Comparison of ENCODE assay signal across 18 cellular contexts in genomic region chr1:12202190-12202497, GRCh38. TPM values are rescaled to one million over a fixed set of nuclear protein-coding genes. Genes with fewer than 3 reads are reported as not detected.
DNase-seq lines count a peak whose midpoint lies in the region; ATAC-seq and FAIRE-seq lines count a peak whose summit lies in the region.
"Had no signal": no experiment of that assay in that cellular context is flagged by ENCODE, and none has a peak within 500 bp of the region (broad histone marks: within the 10 kb centered on the region; RNA-seq: fewer than 3 reads in every experiment).

No MANE protein-coding gene starts in this region.

- H3K9me3 Mint-ChIP-seq in activated naive CD4-positive, alpha-beta T cell treated with anti-CD3 and anti-CD28 coated beads, Interleukin-2, amount 50 U/mL, for 72 hours, result no peaks in the 10 kb centered on the region
- no peaks in the 10 kb centered on the region for H3K9me3 Mint-ChIP-seq in T-cell
- H3K9me3 Mint-ChIP-seq in effector memory CD8-positive, alpha-beta T cell, result no peaks in the 10 kb centered on the region
- H3K9me3 Mint-ChIP-seq in stimulated activated memory B cell treated with anti-CD40 and anti-IgM and Interleukin-4, amounts not matched to agents 10 μg/mL and 1 μg/mL and 100 μg/mL, for 72 hours, result no peaks in the 10 kb centered on the region
- no peaks in the 10 kb centered on the region for H3K9me3 Mint-ChIP-seq in activated naive CD4-positive, alpha-beta T cell treated with anti-CD3 and anti-CD28 coated beads for 36 hours

- H3K4me1 Mint-ChIP-seq in T-cell, result peaks cover 31 to 56% (median 49%) of the 10 kb centered on the region in 3 donors
- peaks cover 50 to 59% of the 10 kb centered on the region in 2 donors for H3K4me1 Mint-ChIP-seq in effector memory CD8-positive, alpha-beta T cell (ENCODE audit: low read depth in 2 of 2)
- peaks cover 86% of the 10 kb centered on the region for H3K4me1 Mint-ChIP-seq in stimulated activated memory B cell treated with anti-CD40 and anti-IgM and Interleukin-4, amounts not matched to agents 10 μg/mL and 1 μg/mL and 100 μg/mL, for 72 hours
- peaks cover 38% of the 10 kb centered on the region for H3K4me1 Mint-ChIP-seq in activated naive CD4-positive, alpha-beta T cell treated with anti-CD3 and anti-CD28 coated beads for 36 hours (ENCODE audit: low read depth)

- peaks cover 4 to 24% of the 10 kb centered on the region in 2 donors for H3K36me3 Mint-ChIP-seq in activated naive CD4-positive, alpha-beta T cell treated with anti-CD3 and anti-CD28 coated beads, Interleukin-2, amount 50 U/mL, for 72 hours
- peaks cover 30% of the 10 kb centered on the region for H3K36me3 Mint-ChIP-seq in T-cell
- peaks cover 79% of the 10 kb centered on the region for H3K36me3 Mint-ChIP-seq in effector memory CD8-positive, alpha-beta T cell (ENCODE audit: insufficient read depth)
- peaks cover 65% of the 10 kb centered on the region for H3K36me3 Mint-ChIP-seq in stimulated activated memory B cell treated with anti-CD40 and anti-IgM and Interleukin-4, amounts not matched to agents 10 μg/mL and 1 μg/mL and 100 μg/mL, for 72 hours
- H3K36me3 Mint-ChIP-seq in activated naive CD4-positive, alpha-beta T cell treated with anti-CD3 and anti-CD28 coated beads for 36 hours (ENCODE audit: low read depth), result peaks cover 17% of the 10 kb centered on the region

- no peak for ATAC-seq in activated naive CD4-positive, alpha-beta T cell treated with anti-CD3 and anti-CD28 coated beads, Interleukin-2, amount 50 U/mL, for 72 hours
- ATAC-seq in T-cell (replicated peaks in 1 of 4), result no peak
- no peak for ATAC-seq in effector memory CD8-positive, alpha-beta T cell (replicated peaks)
- ATAC-seq in stimulated activated memory B cell treated with anti-CD40 and anti-IgM and Interleukin-4, amounts not matched to agents 10 μg/mL and 1 μg/mL and 100 μg/mL, for 72 hours, result no peak
- ATAC-seq: gastroesophageal sphincter, left lobe of liver, mucosa of descending colon, right lobe of liver had no signal

- intact Hi-C loops in activated naive CD4-positive, alpha-beta T cell treated with anti-CD3 and anti-CD28 coated beads for 36 hours (cut with micrococcal nuclease), result no loop called here

- POLR2A ChIA-PET in T-cell (lab: Charles Lee), result interaction anchor here in 1 of 2 donors (0.8 kb wide), 1 partner anchor 24 kb away, joined by 3 read pairs; no protein-coding TSS in a partner anchor

- H3K27ac Mint-ChIP-seq in activated naive CD4-positive, alpha-beta T cell treated with anti-CD3 and anti-CD28 coated beads, Interleukin-2, amount 50 U/mL, for 72 hours, result peak overlapping the region; percentile 88 to 92
- peak overlapping the region; percentile 81 to 86 for H3K27ac Mint-ChIP-seq in T-cell
- H3K27ac Mint-ChIP-seq in effector memory CD8-positive, alpha-beta T cell, result peak overlapping the region; percentile 94
- peak overlapping the region; percentile 85 for H3K27ac Mint-ChIP-seq in stimulated activated memory B cell treated with anti-CD40 and anti-IgM and Interleukin-4, amounts not matched to agents 10 μg/mL and 1 μg/mL and 100 μg/mL, for 72 hours
- H3K27ac Mint-ChIP-seq in activated naive CD4-positive, alpha-beta T cell treated with anti-CD3 and anti-CD28 coated beads for 36 hours, result no peak overlapping the region

- FAIRE-seq in HTR-8/SVneo (lab: Jason Lieb, UNC), result no peak

- no peaks in the 10 kb centered on the region for H3K27me3 Mint-ChIP-seq in T-cell
- no peaks in the 10 kb centered on the region for H3K27me3 Mint-ChIP-seq in effector memory CD8-positive, alpha-beta T cell
- no peaks in the 10 kb centered on the region for H3K27me3 Mint-ChIP-seq in stimulated activated memory B cell treated with anti-CD40 and anti-IgM and Interleukin-4, amounts not matched to agents 10 μg/mL and 1 μg/mL and 100 μg/mL, for 72 hours
- H3K27me3 Mint-ChIP-seq in activated naive CD4-positive, alpha-beta T cell treated with anti-CD3 and anti-CD28 coated beads for 36 hours (ENCODE audit: low read depth), result no peaks in the 10 kb centered on the region

- CTCF ChIA-PET in T-cell (lab: Charles Lee), result interaction anchor here in 1 of 2 donors (2.2 kb wide), 1 partner anchor 24 kb away, joined by 6 read pairs; no protein-coding TSS in a partner anchor
- CTCF ChIA-PET in activated naive CD4-positive, alpha-beta T cell treated with anti-CD3 and anti-CD28 coated beads for 36 hours (lab: Charles Lee), result interaction anchor here (0.7 to 13.7 kb wide), 2 partner anchors 23 to 80 kb away, joined by 3 to 301 read pairs; no protein-coding TSS in a partner anchor

- peak overlapping the region in 1 of 3 donors; percentile 17 for H3K4me3 Mint-ChIP-seq in T-cell
- H3K4me3 Mint-ChIP-seq in effector memory CD8-positive, alpha-beta T cell, result peak overlapping the region; percentile 49 to 60
- peak overlapping the region; percentile 75 for H3K4me3 Mint-ChIP-seq in stimulated activated memory B cell treated with anti-CD40 and anti-IgM and Interleukin-4, amounts not matched to agents 10 μg/mL and 1 μg/mL and 100 μg/mL, for 72 hours
- H3K4me3 Mint-ChIP-seq in activated naive CD4-positive, alpha-beta T cell treated with anti-CD3 and anti-CD28 coated beads for 36 hours, result no peak overlapping the region

- DNase-seq in activated naive CD4-positive, alpha-beta T cell treated with anti-CD3 and anti-CD28 coated beads, Interleukin-2, amount 50 U/mL, for 72 hours (ENCODE audit: low spot score in 2 of 2), result no peak
- DNase-seq in activated naive CD4-positive, alpha-beta T cell (lab: John Stamatoyannopoulos, UW), result no peak
- DNase-seq in T-cell (no peak), HTR-8/SVneo (ENCODE audit: insufficient read length, low spot score) (no peak)
- DNase-seq in effector memory CD8-positive, alpha-beta T cell, result no peak
- DNase-seq in stimulated activated CD8-positive, alpha-beta memory T cell treated with anti-CD3 and anti-CD28 coated beads, Interleukin-4, amount 100 ng/mL, for 48 hours, result no peak
- no peak for DNase-seq in activated naive CD4-positive, alpha-beta T cell treated with anti-CD3 and anti-CD28 coated beads for 36 hours
- DNase-seq: dermis blood vessel endothelial cell, erythroblast, mucosa of descending colon, NCI-H2029 treated with DMSO at 0.1 percent for 48 hours, NCI-H510A, right lobe of liver, uterus had no signal

RNA-seq across cellular contexts. Expression of gene VPS13D, which starts 27.7 kb away (rescaled TPM):
- total RNA-seq in activated naive CD4-positive, alpha-beta T cell treated with anti-CD3 and anti-CD28 coated beads, Interleukin-2, amount 50 U/mL, for 72 hours, result 10 to 100 TPM; 31.2 to 40.7 TPM
- 10 to 100 TPM; 73.5 to 85.9 (median 75.8) TPM for total RNA-seq in T-cell
- 10 to 100 TPM; 20.0 to 23.3 TPM for total RNA-seq in activated naive CD4-positive, alpha-beta T cell treated with anti-CD3 and anti-CD28 coated beads for 36 hours

RNA-seq across cellular contexts. Expression of gene TNFRSF1B, which starts 35.4 kb away (rescaled TPM):
- 100 to 1,000 TPM in 1 of 2 donors, 10 to 100 TPM in 1; 98.1 to 143 TPM for total RNA-seq in activated naive CD4-positive, alpha-beta T cell treated with anti-CD3 and anti-CD28 coated beads, Interleukin-2, amount 50 U/mL, for 72 hours
- 100 to 1,000 TPM in 2 of 5 donors, 10 to 100 TPM in 3; 55.0 to 130 (median 99.6) TPM for total RNA-seq in T-cell
- 10 to 100 TPM; 69.4 to 75.7 TPM for total RNA-seq in activated naive CD4-positive, alpha-beta T cell treated with anti-CD3 and anti-CD28 coated beads for 36 hours
- total RNA-seq: G401 had no signal
